ENCODE assay signal across 8 cellular contexts in genomic region chr6:26240981-26241770, GRCh38.
A peak's percentile ranks its signal among the peaks of the same experiment; 100 is the strongest.
DNase-seq lines count a peak whose midpoint lies in the region; TF ChIP-seq lines count a peak whose summit lies in the region.

No MANE protein-coding gene starts in this region.

- H3K27me3 ChIP-seq in MM.1S (replicated peaks; ENCODE audit: insufficient read depth, low read length) (no peaks in the 10 kb centered on the region), ascending aorta (no peaks in the 10 kb centered on the region)

- intact Hi-C loops in ascending aorta (cut with DNase I) = loop anchor here (2.0 kb wide), 1 partner anchor 16 kb away; a partner anchor contains a TSS

- H3K36me3 ChIP-seq in MM.1S (replicated peaks; ENCODE audit: insufficient read depth, low read length) = no peaks in the 10 kb centered on the region
- no peaks in the 10 kb centered on the region for H3K36me3 ChIP-seq in ascending aorta

- no peaks in the 10 kb centered on the region for H4K20me1 ChIP-seq in MM.1S (ENCODE audit: insufficient read depth, low read length)

- no peaks in the 10 kb centered on the region for H3K79me2 ChIP-seq in MM.1S (ENCODE audit: low read length)

- H3K9ac ChIP-seq in MM.1S (ENCODE audit: low read length) = no peak overlapping the region

- H3K4me1 ChIP-seq in MM.1S (ENCODE audit: low read length) (no peaks in the 10 kb centered on the region; the same call in 1 of the 2 replicates), ascending aorta (no peaks in the 10 kb centered on the region)

- DNase-seq in GM12865 (ENCODE audit: low read depth) (peak; percentile 69), MM.1S (no peak), ascending aorta (ENCODE audit: low spot score in 2 of 2) (no peak), kidney tubule cell (ENCODE audit: low spot score) (peak; percentile 45), AG20443 (ENCODE audit: low spot score) (no peak), GF-D8 (lab: John Stamatoyannopoulos, UW) (no peak), NCI-H2227 treated with DMSO at 0.1 percent for 48 hours (lab: John Stamatoyannopoulos, UW) (no peak)
- peak; percentile 38 for DNase-seq in stimulated activated naive CD4-positive, alpha-beta T cell treated with Interleukin-2 at 50 U/mL for 16 hours (lab: John Stamatoyannopoulos, UW)

- no peaks in the 10 kb centered on the region for H3F3A ChIP-seq in MM.1S (ENCODE audit: insufficient read depth, low read length)

- no peak overlapping the region for H3K27ac ChIP-seq in MM.1S (ENCODE audit: low read length)
- H3K27ac ChIP-seq in ascending aorta = peak overlapping the region; percentile 91 to 93

- H3K9me3 ChIP-seq in MM.1S (replicated peaks; ENCODE audit: insufficient read depth, low read length) = no peaks in the 10 kb centered on the region
- no peaks in the 10 kb centered on the region for H3K9me3 ChIP-seq in ascending aorta

- H3K4me3 ChIP-seq in GM12865 (ENCODE audit: low read depth, low read length) (peak overlapping the region; percentile 44), MM.1S (ENCODE audit: low read length) (peak overlapping the region; percentile 49), ascending aorta (peak overlapping the region; percentile 70 to 72)

- H2AFZ ChIP-seq in MM.1S (ENCODE audit: low read length) = peak overlapping the region; percentile 49

- no peaks in the 10 kb centered on the region for H3K9me2 ChIP-seq in MM.1S (replicated peaks; ENCODE audit: insufficient read depth, low read length)

- H3K4me2 ChIP-seq in MM.1S (ENCODE audit: low read depth, low read length) = peak overlapping the region; percentile 61

- no peak for TF ChIP-seq CTCF in GM12865 (IDR thresholded peaks at IDR 0.05; ENCODE audit: insufficient read depth, low read depth, low read length, missing control alignments)
- TF ChIP-seq CTCF in MM.1S (IDR thresholded peaks at IDR 0.05; ENCODE audit: low read length) = no peak
- no peak for TF ChIP-seq CTCF in ascending aorta (IDR thresholded peaks at IDR 0.05)

Comparison
In these comparisons a context has a peak if more than half of its experiments do, and no peak if none do; other contexts are left out.
1. DNase-seq: peak in GM12865 (single experiment), kidney tubule cell (single experiment) and stimulated activated naive CD4-positive, alpha-beta T cell treated with Interleukin-2 at 50 U/mL for 16 hours (single experiment); none in MM.1S (single experiment), ascending aorta (0 of 2), AG20443 (single experiment), GF-D8 (single experiment) and NCI-H2227 treated with DMSO at 0.1 percent for 48 hours (single experiment).
2. Peak in every context shown above with its lines, with median percentiles within 50 percentile points of each other: H3K4me3 ChIP-seq.